In the genomic region with DNA sequence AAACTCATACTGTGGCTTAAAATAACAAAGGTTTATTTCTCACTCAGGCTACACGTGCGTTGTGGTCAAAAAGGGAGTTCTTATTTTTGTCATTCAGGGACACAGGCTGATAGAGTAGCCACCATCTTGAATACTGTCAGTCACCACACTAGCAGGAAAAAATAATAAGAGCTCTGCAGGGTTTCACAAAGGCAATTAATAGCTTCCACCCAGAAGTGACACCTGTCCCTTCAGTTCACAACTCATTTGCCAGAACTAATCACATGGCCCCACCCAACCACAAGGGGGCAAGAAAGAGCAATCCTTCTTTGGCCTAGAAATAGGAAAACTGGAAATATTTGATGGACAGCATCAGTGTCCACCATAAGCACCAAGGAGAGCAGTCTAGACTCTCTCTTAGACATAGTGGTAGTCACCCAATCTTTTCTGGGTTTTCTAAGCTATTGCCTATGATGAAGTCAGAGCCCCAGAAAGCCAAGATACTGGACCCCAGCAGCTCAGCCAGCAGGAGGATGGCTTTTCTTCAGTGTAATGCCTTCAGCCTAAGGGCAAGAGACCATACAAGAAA, we compare ENCODE assay signal across 8 cellular contexts. TPM values are rescaled to one million over a fixed set of nuclear protein-coding genes. Genes with fewer than 3 reads are reported as not detected.
DNase-seq lines count a peak whose midpoint lies in the region; ATAC-seq, FAIRE-seq and TF ChIP-seq lines count a peak whose summit lies in the region.

No MANE protein-coding gene starts in this region.

- H3K36me3 Mint-ChIP-seq in nephron (ENCODE audit: low read depth): peaks cover 3% of the 10 kb centered on the region

- H3K9me3 Mint-ChIP-seq in nephron: peaks cover 4% of the 10 kb centered on the region

- TF ChIP-seq POLR2A in GM18505 (IDR thresholded peaks at IDR 0.05; ENCODE audit: borderline replicate concordance, extremely low read depth, insufficient read depth, insufficient read length): no peak
- no peak for TF ChIP-seq POLR2A in H54 (IDR thresholded peaks at IDR 0.05; ENCODE audit: low read depth, low read length)

- FAIRE-seq in H54 (lab: Jason Lieb, UNC): no peak

- peak; percentile 47 for DNase-seq in NCI-H2196 (lab: John Stamatoyannopoulos, UW; ENCODE audit: unreplicated experiment)
- no peak for DNase-seq in NCI-H2196 treated with DMSO at 0.1 percent for 48 hours (lab: John Stamatoyannopoulos, UW; ENCODE audit: unreplicated experiment)
- DNase-seq in HT1080 (ENCODE audit: low read depth): peak; percentile 55
- DNase-seq in central memory CD4-positive, alpha-beta T cell: peak; percentile 8
- DNase-seq in H54 (ENCODE audit: insufficient read length, low spot score): no peak

- peaks cover 91% of the 10 kb centered on the region for H3K27me3 Mint-ChIP-seq in nephron (ENCODE audit: low read depth)

- H3K4me1 Mint-ChIP-seq in nephron: peaks cover 8% of the 10 kb centered on the region

- peak overlapping the region in 1 of 3 experiments; percentile 5 for H3K4me3 Mint-ChIP-seq in nephron

- no peak overlapping the region for H3K27ac Mint-ChIP-seq in nephron

- no peak for ATAC-seq in GM18505 (IDR thresholded peaks at IDR 0.05; ENCODE audit: unreplicated experiment)

- peak; percentile 46 to 64 (median 58) for TF ChIP-seq CTCF in nephron (IDR thresholded peaks at IDR 0.05; ENCODE audit: unreplicated experiment in 3 of 3)

TF ChIP-seq in PFSK-1, 5 proteins besides CTCF, POLR2A, EP300 and RAD21:
- TF ChIP-seq, protein P1, sequence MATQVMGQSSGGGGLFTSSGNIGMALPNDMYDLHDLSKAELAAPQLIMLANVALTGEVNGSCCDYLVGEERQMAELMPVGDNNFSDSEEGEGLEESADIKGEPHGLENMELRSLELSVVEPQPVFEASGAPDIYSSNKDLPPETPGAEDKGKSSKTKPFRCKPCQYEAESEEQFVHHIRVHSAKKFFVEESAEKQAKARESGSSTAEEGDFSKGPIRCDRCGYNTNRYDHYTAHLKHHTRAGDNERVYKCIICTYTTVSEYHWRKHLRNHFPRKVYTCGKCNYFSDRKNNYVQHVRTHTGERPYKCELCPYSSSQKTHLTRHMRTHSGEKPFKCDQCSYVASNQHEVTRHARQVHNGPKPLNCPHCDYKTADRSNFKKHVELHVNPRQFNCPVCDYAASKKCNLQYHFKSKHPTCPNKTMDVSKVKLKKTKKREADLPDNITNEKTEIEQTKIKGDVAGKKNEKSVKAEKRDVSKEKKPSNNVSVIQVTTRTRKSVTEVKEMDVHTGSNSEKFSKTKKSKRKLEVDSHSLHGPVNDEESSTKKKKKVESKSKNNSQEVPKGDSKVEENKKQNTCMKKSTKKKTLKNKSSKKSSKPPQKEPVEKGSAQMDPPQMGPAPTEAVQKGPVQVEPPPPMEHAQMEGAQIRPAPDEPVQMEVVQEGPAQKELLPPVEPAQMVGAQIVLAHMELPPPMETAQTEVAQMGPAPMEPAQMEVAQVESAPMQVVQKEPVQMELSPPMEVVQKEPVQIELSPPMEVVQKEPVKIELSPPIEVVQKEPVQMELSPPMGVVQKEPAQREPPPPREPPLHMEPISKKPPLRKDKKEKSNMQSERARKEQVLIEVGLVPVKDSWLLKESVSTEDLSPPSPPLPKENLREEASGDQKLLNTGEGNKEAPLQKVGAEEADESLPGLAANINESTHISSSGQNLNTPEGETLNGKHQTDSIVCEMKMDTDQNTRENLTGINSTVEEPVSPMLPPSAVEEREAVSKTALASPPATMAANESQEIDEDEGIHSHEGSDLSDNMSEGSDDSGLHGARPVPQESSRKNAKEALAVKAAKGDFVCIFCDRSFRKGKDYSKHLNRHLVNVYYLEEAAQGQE (IDR thresholded peaks at IDR 0.05; ENCODE audit: insufficient read depth in 1 of 2, low read depth in 2 of 2, low read length in 2 of 2): peak; percentile 64 to 91; a peak in 3 of 4 replicates
- no peak for TF ChIP-seq FOXP2 (optimal IDR thresholded peaks at IDR 0.05; ENCODE audit: borderline replicate concordance, extremely low read depth, extremely low read length, insufficient read depth)

RNA-seq across cellular contexts. Expression of a gene that starts 8.2 kb away (rescaled TPM):
- total RNA-seq in HT1080 (2014; rRNA removed; shearing (Covaris generic)): not detected in 2 replicates
- 0.09 and 0.36 TPM in 2 replicates for polyA plus RNA-seq in HT1080 (2015; cell fraction: cytosol; rRNA removed)
- not detected in 2 replicates for polyA plus RNA-seq in HT1080 (2015; cell fraction: nucleus; rRNA removed)
- 0.64 TPM for polyA plus RNA-seq in PFSK-1 (2012; ENCODE audit: insufficient read length, low read depth)

RNA-seq across cellular contexts. Expression of a gene that starts 14.5 kb away (rescaled TPM):
- 0.03 TPM in 1 of 2 replicates, not detected in the other for total RNA-seq in HT1080 (2014; rRNA removed; shearing (Covaris generic))
- polyA plus RNA-seq in HT1080 (2015; cell fraction: cytosol; rRNA removed): not detected in 2 replicates
- not detected in 2 replicates for polyA plus RNA-seq in HT1080 (2015; cell fraction: nucleus; rRNA removed)
- 1.8 TPM for polyA plus RNA-seq in PFSK-1 (2012; ENCODE audit: insufficient read length, low read depth)

RNA-seq across cellular contexts. Expression of a gene that starts 26.1 kb away (rescaled TPM):
- total RNA-seq in HT1080 (2014; rRNA removed; shearing (Covaris generic)): 42.5 and 52.7 TPM in 2 replicates
- polyA plus RNA-seq in HT1080 (2015; cell fraction: cytosol; rRNA removed): 30.9 and 34.9 TPM in 2 replicates
- polyA plus RNA-seq in HT1080 (2015; cell fraction: nucleus; rRNA removed): 41.5 and 53.5 TPM in 2 replicates
- 45.7 TPM for polyA plus RNA-seq in PFSK-1 (2012; ENCODE audit: insufficient read length, low read depth)

RNA-seq across cellular contexts. Expression of a gene that starts 35.8 kb away (rescaled TPM):
- total RNA-seq in HT1080 (2014; rRNA removed; shearing (Covaris generic)): 106 and 116 TPM in 2 replicates
- polyA plus RNA-seq in HT1080 (2015; cell fraction: cytosol; rRNA removed): 51.7 and 61.8 TPM in 2 replicates
- 23.7 and 25.8 TPM in 2 replicates for polyA plus RNA-seq in HT1080 (2015; cell fraction: nucleus; rRNA removed)
- polyA plus RNA-seq in PFSK-1 (2012; ENCODE audit: insufficient read length, low read depth): 186 TPM

RNA-seq across cellular contexts. Expression of a gene that starts 47.9 kb away (rescaled TPM):
- total RNA-seq in HT1080 (2014; rRNA removed; shearing (Covaris generic)): not detected in 2 replicates
- polyA plus RNA-seq in HT1080 (2015; cell fraction: cytosol; rRNA removed): not detected in 2 replicates
- not detected in 2 replicates for polyA plus RNA-seq in HT1080 (2015; cell fraction: nucleus; rRNA removed)
- polyA plus RNA-seq in PFSK-1 (2012; ENCODE audit: insufficient read length, low read depth): not detected

Comparison
In these comparisons a context has a peak if more than half of its experiments do, and no peak if none do; other contexts are left out.
1. DNase-seq: peak in NCI-H2196 (single experiment), HT1080 (single experiment) and central memory CD4-positive, alpha-beta T cell (single experiment); none in NCI-H2196 treated with DMSO at 0.1 percent for 48 hours (single experiment) and H54 (single experiment).